ENCODE assay signal across 16 cellular contexts in genomic region chr11:68963779-68964178, GRCh38. TPM values are rescaled to one million over a fixed set of nuclear protein-coding genes. Genes with fewer than 3 reads are reported as not detected.
DNase-seq lines count a peak whose midpoint lies in the region; ATAC-seq, FAIRE-seq and TF ChIP-seq lines count a peak whose summit lies in the region.
"Had no signal": no experiment of that assay in that cellular context is flagged by ENCODE, and none has a peak within 500 bp of the region (broad histone marks: within the 10 kb centered on the region; RNA-seq: fewer than 3 reads in every experiment).

No MANE protein-coding gene starts in this region.

- TF ChIP-seq POLR2A in GM12891 (IDR thresholded peaks at IDR 0.05; ENCODE audit: low read depth, low read length): no peak
- no peak for TF ChIP-seq POLR2A in erythroblast (IDR thresholded peaks at IDR 0.05; ENCODE audit: low read length)

- H3K4me1 Mint-ChIP-seq in natural killer cell treated with Interleukin-12 subunit alpha and Interleukin-12 subunit beta and Interleukin-15 and Interleukin-18, amount 100 ng/mL, for 72 hours (ENCODE audit: low read depth in 2 of 2): no peaks in the 10 kb centered on the region

- FAIRE-seq in GM12891 (lab: Jason Lieb, UNC) (peak; percentile 91), HTR-8/SVneo (lab: Jason Lieb, UNC) (peak; percentile 100)
- FAIRE-seq: frontal cortex had no signal

- DNase-seq in GM12891 (ENCODE audit: insufficient read length, low spot score) (no peak), HTR-8/SVneo (ENCODE audit: insufficient read length, low spot score) (no peak), erythroblast (lab: John Stamatoyannopoulos, UW) (peak; percentile 9 to 13), SKM-1 (lab: John Stamatoyannopoulos, UW; ENCODE audit: unreplicated experiment) (no peak)
- DNase-seq in natural killer cell treated with Interleukin-12 subunit alpha and Interleukin-12 subunit beta and Interleukin-15 and Interleukin-18, amount 100 ng/mL, for 72 hours (ENCODE audit: low spot score): no peak
- DNase-seq: activated CD4-positive, alpha-beta T cell treated with anti-CD3 and anti-CD28 coated beads for 1 hour; effector CD8-positive, alpha-beta T cell; retina; stimulated activated CD4-positive, alpha-beta T cell treated with anti-CD3 and anti-CD28 coated beads, Interleukin-4, amount 100 ng/mL, for 24 hours had no signal

- no peak overlapping the region for H3K27ac Mint-ChIP-seq in natural killer cell treated with Interleukin-12 subunit alpha and Interleukin-12 subunit beta and Interleukin-15 and Interleukin-18, amount 100 ng/mL, for 72 hours
- H3K27ac Mint-ChIP-seq: stimulated activated memory B cell treated with anti-CD40 and anti-IgM and Interleukin-4, amounts not matched to agents 10 μg/mL and 1 μg/mL and 100 μg/mL, for 72 hours had no signal

- H3K36me3 Mint-ChIP-seq in natural killer cell treated with Interleukin-12 subunit alpha and Interleukin-12 subunit beta and Interleukin-15 and Interleukin-18, amount 100 ng/mL, for 72 hours: no peaks in the 10 kb centered on the region
- H3K36me3 Mint-ChIP-seq: stimulated activated memory B cell treated with anti-CD40 and anti-IgM and Interleukin-4, amounts not matched to agents 10 μg/mL and 1 μg/mL and 100 μg/mL, for 72 hours had no signal

- peaks cover 7 to 10% of the 10 kb centered on the region in 2 donors for H3K27me3 Mint-ChIP-seq in natural killer cell treated with Interleukin-12 subunit alpha and Interleukin-12 subunit beta and Interleukin-15 and Interleukin-18, amount 100 ng/mL, for 72 hours

- ATAC-seq in natural killer cell treated with Interleukin-12 subunit alpha and Interleukin-12 subunit beta and Interleukin-15 and Interleukin-18, amount 100 ng/mL, for 72 hours: peak; percentile 48 to 67
- ATAC-seq in HG02981 (IDR thresholded peaks at IDR 0.05; ENCODE audit: unreplicated experiment) (no peak), GM18517 (IDR thresholded peaks at IDR 0.05; ENCODE audit: unreplicated experiment) (no peak)
- ATAC-seq: stimulated activated memory B cell treated with anti-CD40 and anti-IgM and Interleukin-4, amounts not matched to agents 10 μg/mL and 1 μg/mL and 100 μg/mL, for 72 hours had no signal

- H3K9me3 Mint-ChIP-seq in natural killer cell treated with Interleukin-12 subunit alpha and Interleukin-12 subunit beta and Interleukin-15 and Interleukin-18, amount 100 ng/mL, for 72 hours: no peaks in the 10 kb centered on the region
- H3K9me3 Mint-ChIP-seq: activated T-helper 1 cell treated with anti-CD3 and anti-CD28 coated beads, Interleukin-12 subunit alpha, Interleukin-12 subunit beta, Interleukin-2, Interleukin-4 antibody, amounts not matched to agents 30 ng/mL and 10 ng/mL and 1 ng/mL, durations not matched to agents 14 hours and 24 hours and 36 hours had no signal

- H3K4me3 Mint-ChIP-seq in natural killer cell treated with Interleukin-12 subunit alpha and Interleukin-12 subunit beta and Interleukin-15 and Interleukin-18, amount 100 ng/mL, for 72 hours: no peak overlapping the region
- H3K4me3 Mint-ChIP-seq: stimulated activated memory B cell treated with anti-CD40 and anti-IgM and Interleukin-4, amounts not matched to agents 10 μg/mL and 1 μg/mL and 100 μg/mL, for 72 hours had no signal

TF ChIP-seq in GM12891, 5 proteins besides CTCF, POLR2A, EP300 and RAD21:
- TF ChIP-seq SPI1 (IDR thresholded peaks at IDR 0.05; ENCODE audit: low read depth, low read length) (no peak), TAF1 (IDR thresholded peaks at IDR 0.05; ENCODE audit: low read depth, low read length) (no peak), POU2F2 (IDR thresholded peaks at IDR 0.05; ENCODE audit: low read depth, low read length) (no peak), PAX5 (IDR thresholded peaks at IDR 0.05; ENCODE audit: insufficient read depth, low read length, severe bottlenecking) (no peak), POLR2AphosphoS5 (IDR thresholded peaks at IDR 0.05; ENCODE audit: low read depth, low read length) (no peak)
TF ChIP-seq in GM12891: peak in this region for 0.

RNA-seq across cellular contexts. Expression of gene MRGPRD, which starts 17.0 kb away (rescaled TPM):
- not detected for polyA plus RNA-seq in GM12891 (2012; ENCODE audit: low read depth, missing spikeins)
- total RNA-seq in natural killer cell treated with Interleukin-12 subunit alpha and Interleukin-12 subunit beta and Interleukin-15 and Interleukin-18, amount 100 ng/mL, for 72 hours: not detected
- total RNA-seq: activated T-helper 1 cell treated with anti-CD3 and anti-CD28 coated beads, Interleukin-12 subunit alpha, Interleukin-12 subunit beta, Interleukin-2, Interleukin-4 antibody, amounts not matched to agents 30 ng/mL and 10 ng/mL and 1 ng/mL, durations not matched to agents 14 hours and 24 hours and 36 hours; Daoy; frontal cortex; myocyte had no signal

RNA-seq across cellular contexts. Expression of gene MRGPRF, which starts 49.3 kb away (rescaled TPM):
- not detected for polyA plus RNA-seq in GM12891 (2012; ENCODE audit: low read depth, missing spikeins)
- not detected for total RNA-seq in natural killer cell treated with Interleukin-12 subunit alpha and Interleukin-12 subunit beta and Interleukin-15 and Interleukin-18, amount 100 ng/mL, for 72 hours
- total RNA-seq: activated T-helper 1 cell treated with anti-CD3 and anti-CD28 coated beads, Interleukin-12 subunit alpha, Interleukin-12 subunit beta, Interleukin-2, Interleukin-4 antibody, amounts not matched to agents 30 ng/mL and 10 ng/mL and 1 ng/mL, durations not matched to agents 14 hours and 24 hours and 36 hours; Daoy; myocyte had no signal

Comparison
In these comparisons a context has a peak if more than half of its experiments do, and no peak if none do; other contexts are left out.
1. DNase-seq: peak in erythroblast (2 of 2); none in GM12891 (single experiment), HTR-8/SVneo (single experiment), natural killer cell treated with Interleukin-12 subunit alpha and Interleukin-12 subunit beta and Interleukin-15 and Interleukin-18, amount 100 ng/mL, for 72 hours (single experiment) and SKM-1 (single experiment).
2. ATAC-seq: peak in natural killer cell treated with Interleukin-12 subunit alpha and Interleukin-12 subunit beta and Interleukin-15 and Interleukin-18, amount 100 ng/mL, for 72 hours (2 of 2); none in HG02981 (single experiment) and GM18517 (single experiment).